ENCODE assay signal across 10 cellular contexts in the genomic region with DNA sequence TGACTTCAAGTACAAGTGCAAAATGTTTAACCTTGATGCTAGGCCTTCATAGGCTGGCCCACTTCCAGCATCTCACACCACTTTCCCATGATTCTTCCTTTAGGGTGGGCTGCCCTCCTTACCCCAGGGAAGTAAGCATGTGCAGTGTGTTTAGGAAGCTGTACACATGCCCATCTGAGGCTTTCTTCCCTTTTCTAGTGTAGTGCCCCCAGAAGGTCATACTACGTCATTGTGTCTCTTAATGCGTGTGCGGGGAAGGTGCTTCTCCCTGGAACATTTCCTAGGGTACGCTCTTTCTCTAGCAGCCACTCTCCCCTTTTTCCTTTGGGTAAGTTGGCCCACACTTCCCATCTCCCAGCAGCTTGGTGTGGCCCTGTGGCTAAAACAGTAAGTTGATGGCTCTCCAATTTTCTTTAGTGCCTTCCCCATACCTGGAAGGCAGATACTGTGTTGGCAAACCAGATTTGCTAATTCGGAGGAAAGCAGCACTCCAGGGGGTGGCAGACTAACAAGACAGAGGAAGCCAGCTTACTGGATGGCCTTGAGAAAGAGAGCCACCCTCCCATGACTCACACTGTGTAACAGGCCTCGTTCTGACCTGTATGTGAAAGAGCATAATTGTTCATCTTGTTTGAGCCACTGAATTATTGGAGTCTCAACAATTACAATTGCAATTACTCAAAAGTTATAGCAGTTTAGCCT.
DNase-seq lines count a peak whose midpoint lies in the region; ATAC-seq and TF ChIP-seq lines count a peak whose summit lies in the region.
"Had no signal": no experiment of that assay in that cellular context is flagged by ENCODE, and none has a peak within 500 bp of the region (broad histone marks: within the 10 kb centered on the region; RNA-seq: fewer than 3 reads in every experiment).

No MANE protein-coding gene starts in this region.

- DNase-seq in AG09319 (ENCODE audit: extremely low read depth, low read depth) (peak; percentile 53), UCSD-AML1 (lab: John Stamatoyannopoulos, UW; ENCODE audit: unreplicated experiment) (peak; percentile 21), kidney glomerular epithelial cell (lab: John Stamatoyannopoulos, UW) (peak; percentile 85), dedifferentiated amniotic fluid mesenchymal stem cell (ENCODE audit: extremely low spot score) (no peak), NCI-H1092 (lab: John Stamatoyannopoulos, UW) (no peak)
- DNase-seq: NCI-H2029, right cardiac atrium had no signal

- H3K27ac ChIP-seq in HUES48 (ENCODE audit: low read depth, low read length), result peak overlapping the region; percentile 74

- TF ChIP-seq CTCF in AG09319 (IDR thresholded peaks at IDR 0.05; ENCODE audit: low read depth, low read length), result no peak

- H3K9ac ChIP-seq in HUES48 (ENCODE audit: low read depth, low read length), result no peak overlapping the region

- ATAC-seq in GM21367 (IDR thresholded peaks at IDR 0.05; ENCODE audit: unreplicated experiment), result no peak
- ATAC-seq in HG03442 (IDR thresholded peaks at IDR 0.05; ENCODE audit: unreplicated experiment), result no peak

- H3K9me3 ChIP-seq in HUES48 (ENCODE audit: control insufficient read depth, insufficient read depth, low read length), result no peaks in the 10 kb centered on the region

- no peaks in the 10 kb centered on the region for H3K36me3 ChIP-seq in HUES48 (ENCODE audit: control insufficient read depth, insufficient read depth, low read length)

- no peak overlapping the region for H3K4me3 ChIP-seq in HUES48 (ENCODE audit: low read depth, low read length)

- peaks cover 36% of the 10 kb centered on the region for H3K4me1 ChIP-seq in HUES48 (ENCODE audit: control insufficient read depth, insufficient read depth, low read length)

- H3K27me3 ChIP-seq in HUES48 (ENCODE audit: control insufficient read depth, insufficient read depth, low read length), result no peaks in the 10 kb centered on the region

Comparison
In these comparisons a context has a peak if more than half of its experiments do, and no peak if none do; other contexts are left out.
1. DNase-seq: peak in AG09319 (single experiment), UCSD-AML1 (single experiment) and kidney glomerular epithelial cell (single experiment); none in dedifferentiated amniotic fluid mesenchymal stem cell (single experiment) and NCI-H1092 (single experiment).